ENCODE assay signal across 8 cellular contexts in the genomic region with DNA sequence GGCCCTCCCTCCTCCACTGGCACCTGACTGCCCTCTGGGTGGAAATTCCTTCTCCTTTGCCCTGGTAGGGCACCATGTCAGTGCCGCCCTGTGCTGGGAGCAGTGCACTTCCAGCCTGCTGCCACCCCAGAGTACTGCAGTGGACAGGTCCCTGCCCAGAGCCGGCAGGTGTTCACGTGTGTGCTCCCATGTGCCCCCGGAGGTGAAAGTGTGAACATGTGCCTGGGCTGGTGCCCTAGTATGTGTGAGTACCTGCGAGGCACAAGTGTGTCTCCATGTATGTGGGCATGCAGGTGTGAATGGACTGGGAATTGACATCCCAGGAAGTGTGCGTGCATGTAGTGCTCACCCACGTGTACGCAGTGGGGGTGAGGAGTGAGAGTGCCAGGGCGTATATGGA. TPM values are rescaled to one million over a fixed set of nuclear protein-coding genes. Genes with fewer than 3 reads are reported as not detected.
DNase-seq lines count a peak whose midpoint lies in the region; ATAC-seq and TF ChIP-seq lines count a peak whose summit lies in the region.

No MANE protein-coding gene starts in this region.

- DNase-seq in SKM-1 (lab: John Stamatoyannopoulos, UW; ENCODE audit: unreplicated experiment) (peak; percentile 0), SKM-1 treated with dmso at 0.1 percent for 144 hours (lab: John Stamatoyannopoulos, UW; ENCODE audit: unreplicated experiment) (no peak), fibroblast of villous mesenchyme (ENCODE audit: low read depth) (no peak), superior temporal gyrus (ENCODE audit: extremely low spot score) (peak; percentile 5), adrenal gland (no peak)
- DNase-seq in activated CD4-positive, alpha-beta T cell treated with anti-CD3 and anti-CD28 coated beads for 4 hours: peak; percentile 23 to 38

- H3K27ac ChIP-seq in adrenal gland: no peak overlapping the region

- 87 to 95% (median 89%) methylated on average over 6 to 9 of the region's 9 CpGs; no CpG with 5 or more reads in 1 of the 4 donors for WGBS in adrenal gland, 4 donors

- ATAC-seq in GM21576 (IDR thresholded peaks at IDR 0.05; ENCODE audit: unreplicated experiment): no peak
- no peak for ATAC-seq in GM19324 (IDR thresholded peaks at IDR 0.05; ENCODE audit: low FRiP score, unreplicated experiment)

- no peaks in the 10 kb centered on the region for H3K9me3 ChIP-seq in adrenal gland (replicated peaks in 1 of 3)

- no peaks in the 10 kb centered on the region for H3K27me3 ChIP-seq in adrenal gland

- no peak overlapping the region for H3K4me3 ChIP-seq in fibroblast of villous mesenchyme (ENCODE audit: low read depth, low read length)
- no peak overlapping the region for H3K4me3 ChIP-seq in adrenal gland

- TF ChIP-seq POLR2A in adrenal gland (IDR thresholded peaks at IDR 0.05): no peak

- H3K4me1 ChIP-seq in adrenal gland (replicated peaks in 1 of 2): no peaks in the 10 kb centered on the region

- intact Hi-C loops in adrenal gland (cut with DNase I): no loop called here

- TF ChIP-seq CTCF in fibroblast of villous mesenchyme (IDR thresholded peaks at IDR 0.05; ENCODE audit: insufficient read depth, low read depth, low read length) (peak; percentile 23), adrenal gland (IDR thresholded peaks at IDR 0.05) (no peak)

- H3K36me3 ChIP-seq in adrenal gland (replicated peaks in 1 of 2): no peaks in the 10 kb centered on the region

RNA-seq across cellular contexts. Expression of a gene that starts 29.4 kb away (rescaled TPM):
- total RNA-seq in fibroblast of villous mesenchyme (0.43 and 1.3 TPM in 2 replicates), adrenal gland (1 to 10 TPM in 6 of 8 donors, under 1 TPM in 2; 0.43 to 7.6 (median 2.3) TPM)
- polyA plus RNA-seq in adrenal gland: 1 to 10 TPM; 2.4 to 3.8 (median 3.0) TPM

RNA-seq across cellular contexts. Expression of a gene that starts 33.4 kb away (rescaled TPM):
- total RNA-seq in fibroblast of villous mesenchyme (8.7 and 10.8 TPM in 2 replicates), adrenal gland (10 to 100 TPM in 2 of 8 donors, 1 to 10 TPM in 6; 3.3 to 18.9 (median 6.7) TPM)
- polyA plus RNA-seq in adrenal gland: 10 to 100 TPM in 1 of 3 donors, 1 to 10 TPM in 2; 2.1 to 12.8 (median 4.2) TPM

Comparison
In these comparisons a context has a peak if more than half of its experiments do, and no peak if none do; other contexts are left out.
1. DNase-seq: peak in SKM-1 (single experiment), activated CD4-positive, alpha-beta T cell treated with anti-CD3 and anti-CD28 coated beads for 4 hours (2 of 2) and superior temporal gyrus (single experiment); none in SKM-1 treated with dmso at 0.1 percent for 144 hours (single experiment), fibroblast of villous mesenchyme (single experiment) and adrenal gland (0 of 7).